In the genomic region with DNA sequence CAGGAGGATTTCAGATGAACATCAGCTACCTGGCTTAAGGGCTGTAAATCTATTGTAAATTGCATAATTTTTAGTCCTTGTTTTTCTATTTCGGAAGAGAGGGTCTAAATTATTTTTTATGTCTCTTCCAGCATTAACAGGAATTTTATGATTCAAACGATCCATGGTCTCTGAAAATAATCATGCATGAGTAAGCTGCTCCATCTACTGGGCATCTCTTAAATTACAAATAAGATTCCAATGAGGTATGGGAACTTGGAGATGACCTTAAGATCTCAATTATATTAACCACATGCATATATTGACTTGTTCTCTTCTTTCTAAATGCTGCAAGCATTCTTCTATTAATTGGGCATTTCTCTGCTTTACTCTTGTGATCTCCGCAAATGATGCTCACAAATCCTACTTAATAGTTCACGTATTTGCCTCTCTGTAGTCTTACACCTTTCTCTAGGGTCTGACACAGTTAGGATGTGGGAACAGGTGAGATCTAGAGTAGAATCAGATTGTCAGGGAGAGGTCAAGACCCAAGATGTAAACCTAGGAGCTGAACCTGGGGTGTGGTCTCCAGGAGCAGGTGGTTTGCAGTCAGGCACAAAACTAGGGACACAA, we compare ENCODE assay signal across 8 cellular contexts.
DNase-seq lines count a peak whose midpoint lies in the region; ATAC-seq and TF ChIP-seq lines count a peak whose summit lies in the region.

No MANE protein-coding gene starts in this region.

- H3K36me3 ChIP-seq in cardiac muscle cell (no peaks in the 10 kb centered on the region), esophagus muscularis mucosa (no peaks in the 10 kb centered on the region), osteoblast (ENCODE audit: insufficient read depth, low read length) (no peaks in the 10 kb centered on the region)

- H3K27ac ChIP-seq in cardiac muscle cell (no peak overlapping the region), esophagus muscularis mucosa (replicated peaks in 1 of 4) (no peak overlapping the region), osteoblast (ENCODE audit: low read depth, low read length) (no peak overlapping the region)

- H3K4me3 ChIP-seq in cardiac muscle cell (no peak overlapping the region), esophagus muscularis mucosa (no peak overlapping the region), osteoblast (ENCODE audit: insufficient read depth, low read length) (no peak overlapping the region)

- no peaks in the 10 kb centered on the region for H4K20me1 ChIP-seq in osteoblast (ENCODE audit: insufficient read depth, low read length)

- no peak for TF ChIP-seq POLR2A in esophagus muscularis mucosa (IDR thresholded peaks at IDR 0.05; ENCODE audit: low read depth)

- H3K4me1 ChIP-seq in cardiac muscle cell (ENCODE audit: low read depth) (peaks cover 8% of the 10 kb centered on the region), esophagus muscularis mucosa (peaks cover 0 to 3% (median 0%) of the 10 kb centered on the region in 4 donors), osteoblast (ENCODE audit: insufficient read depth, low read length) (peaks cover 17% of the 10 kb centered on the region)

- WGBS in esophagus muscularis mucosa, result 34% methylated on average over 4 of the region's 4 CpGs

- H3K4me2 ChIP-seq in osteoblast (ENCODE audit: insufficient read depth, low read length), result peak overlapping the region; percentile 45

- H2AFZ ChIP-seq in osteoblast (ENCODE audit: low read length), result peak overlapping the region; percentile 30

- no peaks in the 10 kb centered on the region for H3K79me2 ChIP-seq in osteoblast (ENCODE audit: insufficient read depth, low read length)

- DNase-seq in cardiac muscle cell (ENCODE audit: low read depth in 1 of 2, low spot score in 1 of 2) (peak; percentile 60 to 74), cardiac septum (ENCODE audit: low spot score) (no peak), OCI-M1 (lab: John Stamatoyannopoulos, UW) (peak; percentile 77), esophagus muscularis mucosa (ENCODE audit: extremely low spot score) (no peak), osteoblast (ENCODE audit: insufficient read length, low spot score, missing footprints) (peak; percentile 37)

- TF ChIP-seq EP300 in esophagus muscularis mucosa (IDR thresholded peaks at IDR 0.05), result no peak

- peak; percentile 54 for ATAC-seq in HG03460 (IDR thresholded peaks at IDR 0.05; ENCODE audit: unreplicated experiment)
- ATAC-seq in GM21447 (IDR thresholded peaks at IDR 0.05; ENCODE audit: unreplicated experiment), result no peak
- ATAC-seq in GM21576 (IDR thresholded peaks at IDR 0.05; ENCODE audit: unreplicated experiment), result no peak

- no peaks in the 10 kb centered on the region for H3K9me3 ChIP-seq in cardiac muscle cell (ENCODE audit: low read depth)
- no peaks in the 10 kb centered on the region for H3K9me3 ChIP-seq in esophagus muscularis mucosa
- no peaks in the 10 kb centered on the region for H3K9me3 ChIP-seq in osteoblast (ENCODE audit: low read depth, low read length)

- H3K27me3 ChIP-seq in cardiac muscle cell (no peaks in the 10 kb centered on the region), esophagus muscularis mucosa (no peaks in the 10 kb centered on the region), osteoblast (ENCODE audit: insufficient read depth, low read length) (no peaks in the 10 kb centered on the region)

- TF ChIP-seq CTCF in cardiac muscle cell (IDR thresholded peaks at IDR 0.05; ENCODE audit: low read depth, low read length), result peak; percentile 57
- TF ChIP-seq CTCF in esophagus muscularis mucosa (IDR thresholded peaks at IDR 0.05), result peak; percentile 62 to 73 (median 66)
- peak; percentile 73 for TF ChIP-seq CTCF in osteoblast (IDR thresholded peaks at IDR 0.05; ENCODE audit: extremely low read depth, low read depth, low read length)

- intact Hi-C loops in cardiac septum (cut with DNase I), result loop anchor here (2.0 kb wide), 1 partner anchor 243 kb away; no protein-coding TSS in a partner anchor
- intact Hi-C loops in esophagus muscularis mucosa (cut with DNase I), result loop anchor here (2.0 kb wide), 1 partner anchor 243 kb away; no protein-coding TSS in a partner anchor

Comparison
In these comparisons a context has a peak if more than half of its experiments do, and no peak if none do; other contexts are left out.
1. DNase-seq: peak in cardiac muscle cell (2 of 2), OCI-M1 (single experiment) and osteoblast (single experiment); none in cardiac septum (single experiment) and esophagus muscularis mucosa (single experiment).
2. Peak in every context shown above with its lines, with median percentiles within 50 percentile points of each other: CTCF ChIP-seq.